In the genomic region with DNA sequence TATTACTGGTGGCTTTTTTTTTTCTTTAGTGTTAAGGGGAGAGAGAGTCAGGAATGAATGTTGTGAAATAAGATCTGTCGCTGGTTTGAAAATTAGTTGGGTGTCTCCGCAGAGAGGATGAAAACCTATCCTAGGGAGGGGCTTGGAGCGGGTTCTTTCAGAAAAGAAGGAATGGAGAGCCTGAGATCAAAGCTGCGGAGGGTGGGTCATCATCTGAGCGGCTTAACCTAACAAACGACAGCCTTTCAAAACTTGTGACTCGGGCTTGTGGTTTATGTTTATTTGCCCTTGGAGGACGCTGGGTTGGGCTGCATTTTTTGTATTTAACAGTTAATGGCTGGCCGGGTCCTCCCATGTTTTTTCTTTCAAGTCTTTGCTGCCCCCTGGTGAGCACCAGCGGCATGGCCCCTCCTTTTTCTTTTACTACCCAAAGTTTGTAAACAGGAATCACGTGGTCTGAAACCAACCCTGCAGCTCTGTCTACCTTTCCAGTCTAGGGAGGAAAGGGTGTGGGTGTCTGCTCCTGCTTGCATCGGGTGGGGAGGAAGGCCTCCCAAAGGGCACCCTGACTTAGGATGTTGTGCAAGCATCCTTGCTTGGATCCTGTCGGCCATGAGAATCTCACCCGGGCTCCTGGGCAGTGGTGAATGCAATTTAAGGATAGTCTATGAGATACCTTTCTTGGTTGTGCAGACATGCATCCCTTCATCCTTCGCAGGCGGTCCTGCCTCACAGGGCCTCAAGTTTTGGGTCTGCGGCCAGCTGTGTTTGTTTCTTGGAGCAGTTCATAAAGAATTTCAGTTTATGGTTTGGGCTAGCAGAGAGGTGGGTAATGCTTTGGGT, we compare ENCODE assay signal across 8 cellular contexts. TPM values are rescaled to one million over a fixed set of nuclear protein-coding genes. Genes with fewer than 3 reads are reported as not detected.
DNase-seq lines count a peak whose midpoint lies in the region; ATAC-seq and TF ChIP-seq lines count a peak whose summit lies in the region.

No MANE protein-coding gene starts in this region.

- H3K4me1 Mint-ChIP-seq in CD8-positive, alpha-beta memory T cell: peaks cover 61 to 65% (median 64%) of the 10 kb centered on the region in 3 donors

- H3K9ac ChIP-seq in mammary epithelial cell (ENCODE audit: insufficient read depth, low read length): peak overlapping the region; percentile 89
- H3K9ac ChIP-seq in skeletal muscle tissue (ENCODE audit: low read depth in 1 of 3, low read length in 3 of 3): peak overlapping the region; percentile 95 to 98 (median 97)

- CTCF ChIA-PET in CD8-positive, alpha-beta memory T cell (lab: Charles Lee): interaction anchor here (0.7 to 16.9 kb wide), 28 partner anchors 10 to 288 kb away, joined by 3 to 461 read pairs (median 6); a partner anchor contains a TSS
- CTCF ChIA-PET in mammary epithelial cell (lab: Charles Lee; ENCODE audit: low non-redundant PET): interaction anchor here (0.7 kb wide), 2 partner anchors 155 to 413 kb away, joined by 3 to 5 read pairs; no protein-coding TSS in a partner anchor

- peak overlapping the region; percentile 88 to 98 (median 94) for H3K27ac Mint-ChIP-seq in CD8-positive, alpha-beta memory T cell

- peaks cover 43 to 63% (median 44%) of the 10 kb centered on the region in 3 donors for H3K36me3 Mint-ChIP-seq in CD8-positive, alpha-beta memory T cell

- peaks cover 48% of the 10 kb centered on the region for H3K36me3 ChIP-seq in CD8-positive, alpha-beta memory T cell (ENCODE audit: insufficient read depth, low read length)
- H3K36me3 ChIP-seq in mammary epithelial cell (ENCODE audit: insufficient read depth, low read length) (peaks cover 16% of the 10 kb centered on the region), skeletal muscle tissue (ENCODE audit: control insufficient read depth in 3 of 3, insufficient read depth in 3 of 3, low read length in 3 of 3) (peaks cover 27 to 31% (median 30%) of the 10 kb centered on the region in 3 donors)

- ATAC-seq in HG02678 (IDR thresholded peaks at IDR 0.05; ENCODE audit: unreplicated experiment) (peak; percentile 19), HG02970 (IDR thresholded peaks at IDR 0.05; ENCODE audit: low FRiP score, unreplicated experiment) (no peak)

- 4% methylated on average over 13 of the region's 17 CpGs for WGBS in mammary epithelial cell (ENCODE audit: low coverage, missing lambda C conversion rate)

- no TSS peak for BruUV-seq in mammary epithelial cell (replicated peaks; lab: Mats Ljungman, UMichigan)

- intact Hi-C loops in mammary epithelial cell (cut with micrococcal nuclease): loop anchor here (1.0 to 10.0 kb wide), 8 partner anchors 38 to 407 kb away; a partner anchor contains a TSS

- H3K9me3 Mint-ChIP-seq in CD8-positive, alpha-beta memory T cell: peaks cover 0 to 2% (median 0%) of the 10 kb centered on the region in 5 donors

- peak overlapping the region; percentile 90 to 99 (median 94) for H3K4me3 Mint-ChIP-seq in CD8-positive, alpha-beta memory T cell

- peak; percentile 82 to 94 (median 91) for DNase-seq in CD8-positive, alpha-beta memory T cell
- DNase-seq in NCI-H226 (peak; percentile 73), mammary epithelial cell (peak; percentile 92), iPS-NIHi11 (ENCODE audit: low spot score) (peak; percentile 80)

- peak overlapping the region; percentile 68 for H3K4me3 ChIP-seq in CD8-positive, alpha-beta memory T cell (ENCODE audit: low read length)
- H3K4me3 ChIP-seq in WI38 (ENCODE audit: low read depth, low read length) (peak overlapping the region; percentile 80), mammary epithelial cell (replicated peaks in 1 of 3; ENCODE audit: insufficient read depth in 1 of 3, low read depth in 2 of 3, low read length in 3 of 3) (peak overlapping the region; percentile 94 to 98 (median 98)), skeletal muscle tissue (ENCODE audit: low read length in 3 of 3) (peak overlapping the region; percentile 83 to 94 (median 91))

- H3K4me1 ChIP-seq in CD8-positive, alpha-beta memory T cell (ENCODE audit: insufficient read depth, low read length): peaks cover 53% of the 10 kb centered on the region
- H3K4me1 ChIP-seq in mammary epithelial cell (ENCODE audit: insufficient read depth, low read length): peaks cover 22% of the 10 kb centered on the region
- H3K4me1 ChIP-seq in skeletal muscle tissue (ENCODE audit: control insufficient read depth in 3 of 3, insufficient read depth in 3 of 3, low read length in 3 of 3): peaks cover 11 to 42% (median 23%) of the 10 kb centered on the region in 3 donors

- H3K79me2 ChIP-seq in mammary epithelial cell (ENCODE audit: insufficient read depth, low read length): peaks cover 33% of the 10 kb centered on the region

- H4K20me1 ChIP-seq in mammary epithelial cell (ENCODE audit: insufficient read depth, low read length): no peaks in the 10 kb centered on the region

- dilution Hi-C loops in mammary epithelial cell (cut with HindIII; ENCODE audit: low sequenced_read_pairs): no loop called here

- TF ChIP-seq CTCF in WI38 (IDR thresholded peaks at IDR 0.05; ENCODE audit: low read depth, low read length) (peak; percentile 85), mammary epithelial cell (conservative IDR thresholded peaks at IDR 0.05 in 1 of 2, IDR thresholded peaks at IDR 0.05 in 1 of 2; ENCODE audit: extremely low read depth in 1 of 2, insufficient read depth in 1 of 2, low read depth in 1 of 2, low read length in 2 of 2) (peak; percentile 86 to 91)

- H3K27me3 ChIP-seq in CD8-positive, alpha-beta memory T cell (ENCODE audit: insufficient read depth, low read length, poor library complexity, severe bottlenecking): no peaks in the 10 kb centered on the region
- no peaks in the 10 kb centered on the region for H3K27me3 ChIP-seq in mammary epithelial cell (ENCODE audit: insufficient read depth, low read length)
- H3K27me3 ChIP-seq in skeletal muscle tissue (ENCODE audit: control insufficient read depth in 3 of 3, insufficient read depth in 3 of 3, low read length in 3 of 3): no peaks in the 10 kb centered on the region

- H3K4me2 ChIP-seq in mammary epithelial cell (ENCODE audit: insufficient read depth, low read depth, low read length): peak overlapping the region; percentile 99

- peak overlapping the region; percentile 89 for H3K27ac ChIP-seq in CD8-positive, alpha-beta memory T cell (ENCODE audit: low read depth, low read length)
- peak overlapping the region; percentile 81 for H3K27ac ChIP-seq in mammary epithelial cell (ENCODE audit: insufficient read depth, low read depth, low read length)
- peak overlapping the region; percentile 96 for H3K27ac ChIP-seq in skeletal muscle tissue (ENCODE audit: low read depth, low read length)

- H2AFZ ChIP-seq in mammary epithelial cell (ENCODE audit: low read depth, low read length): no peak overlapping the region

- H3K9me3 ChIP-seq in CD8-positive, alpha-beta memory T cell (ENCODE audit: low read length): no peaks in the 10 kb centered on the region
- H3K9me3 ChIP-seq in mammary epithelial cell (replicated peaks; ENCODE audit: insufficient read depth, low read length): no peaks in the 10 kb centered on the region
- H3K9me3 ChIP-seq in skeletal muscle tissue (ENCODE audit: control insufficient read depth in 3 of 3, low read length in 3 of 3): no peaks in the 10 kb centered on the region

- POLR2A ChIA-PET in CD8-positive, alpha-beta memory T cell (lab: Charles Lee): interaction anchor here (0.6 to 4.6 kb wide), 13 partner anchors 11 to 298 kb away, joined by 3 to 40 read pairs (median 6); a partner anchor contains a TSS

- H3K27me3 Mint-ChIP-seq in CD8-positive, alpha-beta memory T cell: peaks cover 0 to 3% of the 10 kb centered on the region in 2 donors

- in situ Hi-C loops in mammary epithelial cell (cut with MboI; ENCODE audit: low sequenced_read_pairs in 2 of 2): loop anchor here (5.0 to 10.0 kb wide), 2 partner anchors 120 to 147 kb away; no protein-coding TSS in a partner anchor

RNA-seq across cellular contexts. Expression of a gene that starts 2.2 kb away (rescaled TPM):
- 10 to 100 TPM; 93.7 to 99.1 TPM for total RNA-seq in CD8-positive, alpha-beta memory T cell
- 253 TPM for polyA plus RNA-seq in CD8-positive, alpha-beta memory T cell
- total RNA-seq in mammary epithelial cell: 10 to 100 TPM in 1 of 2 donors, 1 to 10 TPM in 1; 4.7 to 29.6 TPM
- 6.3 TPM for polyA plus RNA-seq in mammary epithelial cell
- 11.7 TPM for polyA minus RNA-seq in mammary epithelial cell
- 20.4 TPM for total RNA-seq in skeletal muscle tissue
